Comparison of ENCODE assay signal across 1 cellular context in the genomic region with DNA sequence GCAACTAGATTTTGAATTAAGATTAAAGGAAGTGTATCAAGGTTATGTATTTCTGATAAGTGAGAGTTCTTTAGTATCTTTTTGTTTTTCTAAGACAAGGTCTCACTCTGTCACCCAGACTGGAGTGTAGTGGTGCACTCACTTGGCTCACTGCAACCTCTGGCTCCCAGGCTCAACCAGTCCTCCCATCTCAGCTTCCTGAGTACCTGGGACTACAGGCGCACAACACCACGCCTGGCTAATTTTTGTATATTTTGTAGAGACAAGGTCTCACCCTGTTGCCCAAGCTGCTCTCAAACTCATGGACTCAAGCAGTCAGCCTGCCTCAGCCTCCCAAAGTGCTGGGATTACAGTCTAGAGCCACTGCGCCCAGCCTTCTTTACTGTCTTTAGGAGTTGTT.
A peak's percentile ranks its signal among the peaks of the same experiment; 100 is the strongest.
TF ChIP-seq lines count a peak whose summit lies in the region.

No MANE protein-coding gene starts in this region.

TF ChIP-seq in H1, 55 proteins besides CTCF, POLR2A, EP300 and RAD21:
- no peak for TF ChIP-seq CTBP2 (IDR thresholded peaks at IDR 0.05; ENCODE audit: borderline replicate concordance, insufficient read depth, insufficient read length, low read length)
- TF ChIP-seq SP2 (IDR thresholded peaks at IDR 0.05; ENCODE audit: low read length), result no peak
- 0 out of 2 replicates have a peak, but pooled peaks have one; percentile 19 for TF ChIP-seq POLR2AphosphoS5 (IDR thresholded peaks at IDR 0.05; ENCODE audit: low read depth, low read length)
